In genomic region chr3:110650752-110651151, GRCh38 we compare ENCODE assay signal across 17 cellular contexts.
"Had no signal": no experiment of that assay in that cellular context is flagged by ENCODE, and none has a peak within 500 bp of the region (broad histone marks: within the 10 kb centered on the region; RNA-seq: fewer than 3 reads in every experiment).

No MANE protein-coding gene starts in this region.

- H3K4me1 Mint-ChIP-seq: activated B cell treated with CpG ODN at 0.5 μM for 24 hours had no signal

- H3K36me3 ChIP-seq: gastroesophageal sphincter, heart right ventricle, lower lobe of right lung, neural progenitor cell had no signal

- H3K27me3 Mint-ChIP-seq: activated B cell treated with CpG ODN at 0.5 μM for 24 hours; activated naive CD8-positive, alpha-beta T cell; dendritic cell treated with granulocyte-macrophage colony-stimulating factor and Interleukin-4, amounts not matched to agents 40 ng/mL and 50 ng/mL, for 4 days had no signal

- H3K27ac Mint-ChIP-seq: activated B cell treated with CpG ODN at 0.5 μM for 24 hours; activated CD8-positive, alpha-beta T cell treated with anti-CD3 and anti-CD28 coated beads, Interleukin-2, amount 10 ng/mL, durations not matched to agents 7 days and 5 days; activated naive CD8-positive, alpha-beta T cell; dendritic cell treated with granulocyte-macrophage colony-stimulating factor and Interleukin-4, amounts not matched to agents 40 ng/mL and 50 ng/mL, for 4 days; neural progenitor cell had no signal

- H3K4me3 ChIP-seq: gastroesophageal sphincter, heart right ventricle, lower lobe of right lung, neural progenitor cell had no signal

- H3K9ac ChIP-seq: neural progenitor cell had no signal

- DNase-seq: activated B cell treated with CpG ODN at 0.5 μM for 24 hours; activated CD4-positive, alpha-beta T cell treated with anti-CD3 and anti-CD28 coated beads for 48 hours; activated CD8-positive, alpha-beta memory T cell treated with anti-CD3 and anti-CD28 coated beads, Interleukin-2, amount 50 U/mL, for 4 hours; activated CD8-positive, alpha-beta T cell treated with anti-CD3 and anti-CD28 coated beads, Interleukin-2, amount 10 ng/mL, durations not matched to agents 7 days and 5 days; activated gamma-delta T cell; activated T-cell treated with anti-CD3 and anti-CD28 coated beads, Interleukin-2, amount 50 U/mL, for 48 hours; amygdala; effector memory CD4-positive, alpha-beta T cell; heart right ventricle; left cardiac atrium; lower lobe of right lung; stimulated activated CD4-positive, alpha-beta T cell treated with anti-CD3 and anti-CD28 coated beads, Interleukin-12 subunit alpha, Interleukin-12 subunit beta, amount 100 ng/mL, for 4 hours; stimulated activated CD4-positive, alpha-beta T cell treated with anti-CD3 and anti-CD28 coated beads, Interleukin-2, amount 100 ng/mL, for 24 hours had no signal

- H3K27me3 ChIP-seq: gastroesophageal sphincter, heart right ventricle, neural progenitor cell had no signal

- H3K4me3 Mint-ChIP-seq: activated B cell treated with CpG ODN at 0.5 μM for 24 hours; activated CD8-positive, alpha-beta T cell treated with anti-CD3 and anti-CD28 coated beads, Interleukin-2, amount 10 ng/mL, durations not matched to agents 7 days and 5 days; activated naive CD8-positive, alpha-beta T cell; dendritic cell treated with granulocyte-macrophage colony-stimulating factor and Interleukin-4, amounts not matched to agents 40 ng/mL and 50 ng/mL, for 4 days; neural progenitor cell had no signal

- H3K27ac ChIP-seq: gastroesophageal sphincter, heart right ventricle, lower lobe of right lung, neural progenitor cell had no signal

- H3K36me3 Mint-ChIP-seq: activated naive CD8-positive, alpha-beta T cell; neural progenitor cell had no signal

- ATAC-seq: activated CD8-positive, alpha-beta T cell treated with anti-CD3 and anti-CD28 coated beads, Interleukin-2, amount 10 ng/mL, durations not matched to agents 7 days and 5 days; gastroesophageal sphincter; heart right ventricle; left cardiac atrium; lower lobe of right lung had no signal

- H3K4me2 ChIP-seq: neural progenitor cell had no signal

- H3K4me1 ChIP-seq: gastroesophageal sphincter, heart right ventricle, lower lobe of right lung had no signal

- H3K9me3 Mint-ChIP-seq: activated B cell treated with CpG ODN at 0.5 μM for 24 hours; dendritic cell treated with granulocyte-macrophage colony-stimulating factor and Interleukin-4, amounts not matched to agents 40 ng/mL and 50 ng/mL, for 4 days; neural progenitor cell had no signal

- H3K9me3 ChIP-seq: gastroesophageal sphincter, heart right ventricle, lower lobe of right lung had no signal
